Comparison of ENCODE assay signal across 10 cellular contexts in the genomic region with DNA sequence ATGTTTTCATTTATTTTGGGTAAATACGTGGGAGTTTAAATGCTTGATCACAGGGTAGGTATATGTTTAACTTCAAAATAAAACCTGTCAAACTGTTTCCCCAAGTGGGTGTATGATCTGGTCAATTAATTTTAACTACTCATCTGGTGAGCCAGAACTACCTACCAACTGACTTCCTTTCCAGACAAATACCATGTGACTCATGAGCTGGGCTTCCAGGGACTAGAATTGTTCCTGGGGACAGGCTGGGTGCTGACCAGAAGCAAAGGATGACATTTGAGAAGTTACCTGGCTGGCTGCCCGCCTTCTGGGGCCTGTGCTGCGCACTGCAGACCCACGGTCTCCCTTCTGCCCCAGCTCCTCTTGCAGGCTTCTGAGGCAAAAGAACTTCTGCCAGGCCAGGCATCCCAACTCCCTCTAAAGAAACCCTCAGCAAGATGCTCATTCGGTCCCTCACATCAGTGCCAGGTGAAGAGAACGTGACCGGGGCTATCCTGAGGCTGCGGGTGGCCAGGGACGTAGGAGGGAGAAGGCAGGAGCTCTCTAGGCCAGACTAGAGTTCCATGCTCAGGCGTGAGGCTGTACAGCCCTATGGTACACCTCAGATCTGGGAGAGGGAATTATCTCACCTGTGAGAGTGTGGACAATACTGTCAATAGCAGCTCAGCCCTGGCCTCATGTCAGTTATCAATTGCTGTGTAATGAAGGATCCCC.
DNase-seq lines count a peak whose midpoint lies in the region; ATAC-seq, FAIRE-seq and TF ChIP-seq lines count a peak whose summit lies in the region.
"Had no signal": no experiment of that assay in that cellular context is flagged by ENCODE, and none has a peak within 500 bp of the region (broad histone marks: within the 10 kb centered on the region; RNA-seq: fewer than 3 reads in every experiment).

No MANE protein-coding gene starts in this region.

- H2AFZ ChIP-seq in PC-9, result no peak overlapping the region

- no peaks in the 10 kb centered on the region for H3K79me2 ChIP-seq in PC-9 (ENCODE audit: low read depth)

- no peaks in the 10 kb centered on the region for H3K9me3 Mint-ChIP-seq in stimulated activated memory B cell treated with anti-CD40 and anti-IgM and Interleukin-4, amounts not matched to agents 10 μg/mL and 1 μg/mL and 100 μg/mL, for 72 hours
- H3K9me3 Mint-ChIP-seq: stimulated activated naive CD8-positive, alpha-beta T cell treated with anti-CD3 and anti-CD28 coated beads, Interleukin-15, amount 100 ng/mL, for 72 hours; T-cell had no signal

- POLR2A ChIA-PET in PC-9 (lab: Charles Lee; ENCODE audit: unreplicated experiment), result interaction anchor here (0.6 to 0.7 kb wide), 6 partner anchors 107 to 810 kb away, joined by 3 to 5 read pairs (median 4); a partner anchor contains a TSS

- H4K20me1 ChIP-seq in PC-9 (ENCODE audit: insufficient read depth), result no peaks in the 10 kb centered on the region

- ATAC-seq in GM21786 (IDR thresholded peaks at IDR 0.05; ENCODE audit: unreplicated experiment), result no peak
- ATAC-seq in stimulated activated memory B cell treated with anti-CD40 and anti-IgM and Interleukin-4, amounts not matched to agents 10 μg/mL and 1 μg/mL and 100 μg/mL, for 72 hours, result no peak
- ATAC-seq: stimulated activated naive CD8-positive, alpha-beta T cell treated with anti-CD3 and anti-CD28 coated beads, Interleukin-15, amount 100 ng/mL, for 72 hours; T-cell had no signal

- no peak overlapping the region for H3K27ac Mint-ChIP-seq in stimulated activated memory B cell treated with anti-CD40 and anti-IgM and Interleukin-4, amounts not matched to agents 10 μg/mL and 1 μg/mL and 100 μg/mL, for 72 hours
- H3K27ac Mint-ChIP-seq: stimulated activated naive CD8-positive, alpha-beta T cell treated with anti-CD3 and anti-CD28 coated beads, Interleukin-15, amount 100 ng/mL, for 72 hours; T-cell had no signal

- H3K36me3 Mint-ChIP-seq in stimulated activated memory B cell treated with anti-CD40 and anti-IgM and Interleukin-4, amounts not matched to agents 10 μg/mL and 1 μg/mL and 100 μg/mL, for 72 hours, result no peaks in the 10 kb centered on the region
- H3K36me3 Mint-ChIP-seq: T-cell had no signal

- CTCF ChIA-PET in PC-9 (lab: Charles Lee), result interaction anchor here (0.7 to 1.8 kb wide), 9 partner anchors 33 to 635 kb away, joined by 3 to 4 read pairs (median 3); a partner anchor contains a TSS

- H3F3A ChIP-seq in PC-9 (ENCODE audit: insufficient read depth, low read depth), result peaks cover 17% of the 10 kb centered on the region; the same call in 1 of the 2 replicates

- H3K4me3 Mint-ChIP-seq in stimulated activated memory B cell treated with anti-CD40 and anti-IgM and Interleukin-4, amounts not matched to agents 10 μg/mL and 1 μg/mL and 100 μg/mL, for 72 hours, result no peak overlapping the region
- H3K4me3 Mint-ChIP-seq: stimulated activated naive CD8-positive, alpha-beta T cell treated with anti-CD3 and anti-CD28 coated beads, Interleukin-15, amount 100 ng/mL, for 72 hours; T-cell had no signal

- no peaks in the 10 kb centered on the region for H3K9me3 ChIP-seq in PC-9 (ENCODE audit: insufficient read depth, low read depth)

- no peaks in the 10 kb centered on the region for H3K36me3 ChIP-seq in PC-9 (ENCODE audit: low read depth)
- H3K36me3 ChIP-seq: brain microvascular endothelial cell had no signal

- peaks cover 17% of the 10 kb centered on the region for H3K4me1 ChIP-seq in PC-9 (replicated peaks; ENCODE audit: insufficient read depth)

- intact Hi-C loops in PC-9 (cut with micrococcal nuclease; ENCODE audit: unreplicated experiment), result loop anchor here (1.0 to 5.0 kb wide), 2 partner anchors 107 to 141 kb away; no protein-coding TSS in a partner anchor

- no peaks in the 10 kb centered on the region for H3K9me2 ChIP-seq in PC-9 (ENCODE audit: insufficient read depth)

- no TSS peak for BruUV-seq in PC-9 (replicated peaks; lab: Mats Ljungman, UMichigan)

- H3K4me1 Mint-ChIP-seq in stimulated activated memory B cell treated with anti-CD40 and anti-IgM and Interleukin-4, amounts not matched to agents 10 μg/mL and 1 μg/mL and 100 μg/mL, for 72 hours, result peaks cover 6% of the 10 kb centered on the region

- H3K27ac ChIP-seq in PC-9, result peak overlapping the region; percentile 32
- H3K27ac ChIP-seq: brain microvascular endothelial cell had no signal

- peaks cover 10% of the 10 kb centered on the region for H3K27me3 Mint-ChIP-seq in stimulated activated memory B cell treated with anti-CD40 and anti-IgM and Interleukin-4, amounts not matched to agents 10 μg/mL and 1 μg/mL and 100 μg/mL, for 72 hours
- H3K27me3 Mint-ChIP-seq: stimulated activated naive CD8-positive, alpha-beta T cell treated with anti-CD3 and anti-CD28 coated beads, Interleukin-15, amount 100 ng/mL, for 72 hours had no signal

- no peak for FAIRE-seq in H54 (lab: Jason Lieb, UNC)

- peak overlapping the region; percentile 27 for H3K4me2 ChIP-seq in PC-9

- TF ChIP-seq POLR2A in H54 (IDR thresholded peaks at IDR 0.05; ENCODE audit: low read depth, low read length), result no peak

- TF ChIP-seq CTCF in PC-9 (conservative IDR thresholded peaks at IDR 0.05) (no peak), fibroblast of mammary gland (conservative IDR thresholded peaks at IDR 0.05; ENCODE audit: control insufficient read depth, insufficient read depth, low read depth, low read length) (no peak)

- no peaks in the 10 kb centered on the region for H3K27me3 ChIP-seq in PC-9 (ENCODE audit: insufficient read depth, low read depth)
- H3K27me3 ChIP-seq: brain microvascular endothelial cell had no signal

- no peak overlapping the region for H3K4me3 ChIP-seq in PC-9
- H3K4me3 ChIP-seq in fibroblast of mammary gland (ENCODE audit: control insufficient read depth, low read depth, low read length), result no peak overlapping the region
- H3K4me3 ChIP-seq in skeletal muscle cell (ENCODE audit: low read depth, low read length), result no peak overlapping the region

- DNase-seq in H54 (ENCODE audit: insufficient read length, low spot score) (peak; percentile 23), PC-9 (peak; percentile 86 to 88), fibroblast of mammary gland (ENCODE audit: low read depth) (peak; percentile 73), skeletal muscle cell (ENCODE audit: low read depth) (peak; percentile 32), NCI-H345 (lab: John Stamatoyannopoulos, UW) (no peak)
- DNase-seq: brain microvascular endothelial cell; stimulated activated naive CD8-positive, alpha-beta T cell treated with anti-CD3 and anti-CD28 coated beads, Interleukin-15, amount 100 ng/mL, for 72 hours; T-cell had no signal
